8 cellular contexts compared by ENCODE assay signal in the genomic region with DNA sequence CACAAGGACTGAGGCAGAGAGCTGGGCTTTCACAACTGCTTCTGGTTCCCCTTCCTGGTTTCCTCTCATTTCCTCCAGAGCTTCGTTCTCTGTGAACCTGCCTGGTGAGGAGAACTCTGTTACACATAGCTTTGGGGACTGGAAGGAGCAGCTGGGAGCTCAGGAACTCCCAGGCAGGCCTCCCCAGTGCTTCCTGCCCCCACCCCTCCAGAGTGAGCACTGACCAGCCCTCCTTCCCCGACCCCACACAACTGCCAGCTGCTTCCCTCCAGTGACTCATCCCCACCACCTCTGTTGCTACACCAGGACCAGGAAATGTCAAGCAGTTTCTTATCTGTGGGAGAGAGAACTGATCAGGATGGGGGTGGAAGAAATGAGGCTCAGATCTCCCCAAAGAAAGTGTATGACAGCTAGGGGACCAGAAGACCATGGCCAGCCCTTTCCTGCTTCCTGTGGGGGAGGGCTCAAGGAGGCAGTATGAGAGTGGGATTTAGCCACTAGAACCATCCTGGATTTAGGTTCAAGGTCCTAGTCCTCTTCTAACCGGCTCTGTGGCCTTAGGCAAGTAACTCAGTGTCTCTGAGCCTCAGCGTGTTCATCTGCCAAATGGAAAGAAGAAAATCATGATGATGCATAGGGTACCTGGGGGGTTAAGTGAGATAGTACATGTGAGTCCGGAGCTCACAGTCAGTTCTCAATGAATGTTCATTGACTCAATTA. TPM values are rescaled to one million over a fixed set of nuclear protein-coding genes. Genes with fewer than 3 reads are reported as not detected.
DNase-seq lines count a peak whose midpoint lies in the region; ATAC-seq, FAIRE-seq and TF ChIP-seq lines count a peak whose summit lies in the region.

No MANE protein-coding gene starts in this region.

- 74% methylated on average over 5 of the region's 5 CpGs for WGBS in liver
- 27% methylated on average over 4 of the region's 5 CpGs for WGBS in HepG2 (ENCODE audit: low lambda C conversion rate)
- 42 to 49% (median 46%) methylated on average over 5 of the region's 5 CpGs for WGBS in spleen, 5 donors
- WGBS in esophagus muscularis mucosa: 61% methylated on average over 5 of the region's 5 CpGs

- H3K36me3 ChIP-seq in liver (ENCODE audit: control insufficient read depth in 4 of 4, insufficient read depth in 3 of 4, low read depth in 1 of 4, low read length in 3 of 4) (no peaks in the 10 kb centered on the region), HepG2 (replicated peaks in 1 of 2; ENCODE audit: control insufficient read depth in 1 of 2, insufficient read depth in 2 of 2, low read length in 2 of 2) (no peaks in the 10 kb centered on the region), spleen (no peaks in the 10 kb centered on the region), esophagus muscularis mucosa (no peaks in the 10 kb centered on the region)

- TF ChIP-seq EP300 in HepG2 (IDR thresholded peaks at IDR 0.05; ENCODE audit: low read depth in 2 of 2, low read length in 2 of 2) (no peak), HepG2 (CRISPR knock-in tag; IDR thresholded peaks at IDR 0.05; ENCODE audit: borderline replicate concordance) (no peak), esophagus muscularis mucosa (IDR thresholded peaks at IDR 0.05) (no peak)

- CTCF ChIA-PET in HepG2 (lab: Yijun Ruan, JAX; ENCODE audit: low intra/inter-chr PET ratio, low total read pairs): no interaction called here

- H3K4me1 ChIP-seq in liver (ENCODE audit: control insufficient read depth in 4 of 4, insufficient read depth in 4 of 4, low read length in 3 of 4) (peaks cover 2 to 19% (median 11%) of the 10 kb centered on the region in 4 donors), HepG2 (ENCODE audit: insufficient read depth, low read length) (peaks cover 10% of the 10 kb centered on the region), spleen (peaks cover 7 to 75% (median 42%) of the 10 kb centered on the region in 6 donors), esophagus muscularis mucosa (peaks cover 14 to 47% (median 41%) of the 10 kb centered on the region in 4 donors)

- no peak for ATAC-seq in HepG2

- no peak overlapping the region for H3K4me2 ChIP-seq in HepG2 (ENCODE audit: low read depth, low read length)

- BruUV-seq in HepG2 (replicated peaks; lab: Mats Ljungman, UMichigan): no TSS peak

- no peak overlapping the region for H3K4me3 ChIP-seq in liver (ENCODE audit: low read depth in 1 of 3, low read length in 3 of 3)
- no peak overlapping the region for H3K4me3 ChIP-seq in HepG2 (replicated peaks in 1 of 3; ENCODE audit: insufficient read depth in 1 of 3, low read depth in 2 of 3, low read length in 3 of 3)
- peak overlapping the region in 1 of 8 donors; percentile 35 for H3K4me3 ChIP-seq in spleen
- no peak overlapping the region for H3K4me3 ChIP-seq in esophagus muscularis mucosa

- no peaks in the 10 kb centered on the region for H3K27me3 ChIP-seq in liver (ENCODE audit: control insufficient read depth in 4 of 4, insufficient read depth in 4 of 4, low read length in 3 of 4)
- peaks cover 3 to 31% of the 10 kb centered on the region in 2 experiments; a peak in 3 of 5 replicates for H3K27me3 ChIP-seq in HepG2 (ENCODE audit: control insufficient read depth in 1 of 2, insufficient read depth in 2 of 2, low read length in 2 of 2)
- H3K27me3 ChIP-seq in spleen (replicated peaks in 1 of 7): peaks cover 0 to 8% (median 0%) of the 10 kb centered on the region in 7 donors
- no peaks in the 10 kb centered on the region for H3K27me3 ChIP-seq in esophagus muscularis mucosa

- H2AFZ ChIP-seq in HepG2 (ENCODE audit: low read length): no peak overlapping the region

- TF ChIP-seq CTCF in liver (IDR thresholded peaks at IDR 0.05; ENCODE audit: low read depth, low read length, missing input control): no peak
- no peak for TF ChIP-seq CTCF in HepG2 (CRISPR knock-in tag; IDR thresholded peaks at IDR 0.05)
- TF ChIP-seq CTCF in spleen (IDR thresholded peaks at IDR 0.05 in 8 of 11, conservative IDR thresholded peaks at IDR 0.05 in 3 of 11): no peak
- no peak for TF ChIP-seq CTCF in esophagus muscularis mucosa (IDR thresholded peaks at IDR 0.05)

- H3K9me3 ChIP-seq in liver (ENCODE audit: control insufficient read depth in 4 of 4, low read length in 3 of 4) (no peaks in the 10 kb centered on the region), HepG2 (ENCODE audit: low read length) (no peaks in the 10 kb centered on the region), spleen (no peaks in the 10 kb centered on the region), esophagus muscularis mucosa (no peaks in the 10 kb centered on the region)

- TF ChIP-seq POLR2A in HepG2 (IDR thresholded peaks at IDR 0.05; ENCODE audit: insufficient read depth in 1 of 2, low read depth in 2 of 2, low read length in 2 of 2): no peak
- no peak for TF ChIP-seq POLR2A in spleen (IDR thresholded peaks at IDR 0.05)
- no peak for TF ChIP-seq POLR2A in esophagus muscularis mucosa (IDR thresholded peaks at IDR 0.05; ENCODE audit: low read depth)

- no peak for FAIRE-seq in HepG2 (lab: Jason Lieb, UNC)

- no peaks in the 10 kb centered on the region for H4K20me1 ChIP-seq in HepG2 (ENCODE audit: insufficient read depth, low read length)

- intact Hi-C loops in HepG2 (cut with micrococcal nuclease; ENCODE audit: unreplicated experiment): no loop called here
- intact Hi-C loops in cardiac septum (cut with DNase I): no loop called here
- intact Hi-C loops in spleen (cut with DNase I; ENCODE audit: low total_unique reads): no loop called here
- intact Hi-C loops in esophagus muscularis mucosa (cut with DNase I): no loop called here

- H3K9ac ChIP-seq in liver (ENCODE audit: low read depth in 1 of 2, low read length in 2 of 2) (no peak overlapping the region), HepG2 (ENCODE audit: insufficient read depth, low read depth, low read length) (no peak overlapping the region)

- POLR2A ChIA-PET in HepG2 (lab: Yijun Ruan, JAX): no interaction called here

- H3K27ac ChIP-seq in liver (ENCODE audit: low read depth in 1 of 2, low read length in 2 of 2) (peak overlapping the region; percentile 25 to 75), HepG2 (ENCODE audit: extremely low read length, insufficient read depth, low read length) (no peak overlapping the region), spleen (peak overlapping the region in 7 of 8 donors; percentile 24 to 90 (median 70)), esophagus muscularis mucosa (replicated peaks in 1 of 4) (peak overlapping the region in 2 of 4 donors; percentile 1 to 8)

- in situ Hi-C loops in HepG2 (cut with HindIII; ENCODE audit: extremely low pct_ligation_motif_present, low pct_unique_long_range_greater_than_20kb): no loop called here

- H3K79me2 ChIP-seq in HepG2 (ENCODE audit: insufficient read depth, low read length): no peaks in the 10 kb centered on the region

- TF ChIP-seq RAD21 in liver (IDR thresholded peaks at IDR 0.05): no peak
- TF ChIP-seq RAD21 in HepG2 (CRISPR knock-in tag; IDR thresholded peaks at IDR 0.05): no peak

- DNase-seq in HepG2 (ENCODE audit: low spot score): no peak
- peak; percentile 41 for DNase-seq in SW480 (ENCODE audit: low spot score)
- DNase-seq in cardiac septum (ENCODE audit: low spot score): peak; percentile 89
- no peak for DNase-seq in spleen
- no peak for DNase-seq in cerebellar cortex (ENCODE audit: low spot score)
- no peak for DNase-seq in esophagus muscularis mucosa (ENCODE audit: extremely low spot score)
- DNase-seq in activated T-cell treated with anti-CD3 and anti-CD28 coated beads, Interleukin-2, amount 50 U/mL, for 1 hour: no peak

TF ChIP-seq in liver, 16 proteins besides CTCF, POLR2A, EP300 and RAD21 (continues in another document):
- TF ChIP-seq HNF4A (conservative IDR thresholded peaks at IDR 0.05) (no peak), NR2F2 (IDR thresholded peaks at IDR 0.05) (peak; percentile 36), EGR1 (IDR thresholded peaks at IDR 0.05; ENCODE audit: low read depth in 2 of 2) (no peak)
- TF ChIP-seq, protein P1, sequence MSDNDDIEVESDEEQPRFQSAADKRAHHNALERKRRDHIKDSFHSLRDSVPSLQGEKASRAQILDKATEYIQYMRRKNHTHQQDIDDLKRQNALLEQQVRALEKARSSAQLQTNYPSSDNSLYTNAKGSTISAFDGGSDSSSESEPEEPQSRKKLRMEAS (IDR thresholded peaks at IDR 0.05): no peak

RNA-seq across cellular contexts. Expression of a gene that starts 4.5 kb away (rescaled TPM):
- total RNA-seq in liver: 1 to 10 TPM; 7.7 to 9.0 TPM
- 10 to 100 TPM in 1 of 2 donors, 1 to 10 TPM in 1; 3.6 to 16.0 TPM for polyA plus RNA-seq in liver
- total RNA-seq in HepG2 (2016; rRNA removed; fragmentation: Illumina TruSeq; extraction: Trizol): not detected in 2 replicates
- not detected in 2 replicates for total RNA-seq in HepG2 (2016; cell fraction: cytosol; rRNA removed; fragmentation: Illumina TruSeq; extraction: Trizol; ENCODE audit: low read depth)
- not detected in 2 replicates for total RNA-seq in HepG2 (2016; cell fraction: insoluble cytoplasmic fraction; rRNA removed; fragmentation: Illumina TruSeq; extraction: Trizol)
- total RNA-seq in HepG2 (2016; cell fraction: membrane; rRNA removed; fragmentation: Illumina TruSeq; extraction: Trizol): not detected in 2 replicates
- total RNA-seq in HepG2 (2016; cell fraction: nucleus; rRNA removed; fragmentation: Illumina TruSeq; extraction: Trizol): not detected in 2 replicates
- polyA plus RNA-seq in HepG2 (2011; rRNA removed): not detected in 2 replicates
- not detected in 2 replicates for polyA plus RNA-seq in HepG2 (2011; cell fraction: cytosol; rRNA removed)
- polyA plus RNA-seq in HepG2 (2011; cell fraction: nucleus; rRNA removed): not detected in 2 replicates
- polyA plus RNA-seq in HepG2 (2012): not detected in 2 replicates
- not detected in 2 replicates for polyA plus RNA-seq in HepG2 (2016; cell fraction: cytosol; fragmentation: Illumina TruSeq; extraction: Trizol; ENCODE audit: low read depth)
- not detected in 2 replicates for polyA plus RNA-seq in HepG2 (2016; cell fraction: insoluble cytoplasmic fraction; fragmentation: Illumina TruSeq; extraction: Trizol; ENCODE audit: low read depth)
- not detected in 2 replicates for polyA plus RNA-seq in HepG2 (2016; cell fraction: membrane; fragmentation: Illumina TruSeq; extraction: Trizol; ENCODE audit: low read depth)
- polyA plus RNA-seq in HepG2 (2016; cell fraction: nucleus; fragmentation: Illumina TruSeq; extraction: Trizol; ENCODE audit: insufficient read depth, low read depth): not detected in 2 replicates
- 1.0 TPM in 1 of 2 replicates, not detected in the other for polyA minus RNA-seq in HepG2 (2011; rRNA and poly(A)+ RNA removed; ENCODE audit: low replicate concordance)
- polyA minus RNA-seq in HepG2 (2011; cell fraction: cytosol; rRNA and poly(A)+ RNA removed): not detected in 2 replicates
- not detected in 2 replicates for polyA minus RNA-seq in HepG2 (2011; cell fraction: nucleus; rRNA and poly(A)+ RNA removed)
- 38.4 TPM for total RNA-seq in cardiac septum
- total RNA-seq in spleen: 100 to 1,000 TPM in 5 of 7 donors, 10 to 100 TPM in 2; 80.1 to 169 (median 110) TPM
- polyA plus RNA-seq in spleen: 10 to 100 TPM; 10.2 to 48.0 (median 11.6) TPM
- total RNA-seq in esophagus muscularis mucosa: 10 to 100 TPM; 51.1 to 76.1 (median 59.2) TPM

Comparison
In these comparisons a context has a peak if more than half of its experiments do, and no peak if none do; other contexts are left out.
1. DNase-seq: peak in SW480 (single experiment) and cardiac septum (single experiment); none in HepG2 (single experiment), spleen (single experiment), cerebellar cortex (single experiment), esophagus muscularis mucosa (single experiment) and activated T-cell treated with anti-CD3 and anti-CD28 coated beads, Interleukin-2, amount 50 U/mL, for 1 hour (single experiment).